In the genomic region with DNA sequence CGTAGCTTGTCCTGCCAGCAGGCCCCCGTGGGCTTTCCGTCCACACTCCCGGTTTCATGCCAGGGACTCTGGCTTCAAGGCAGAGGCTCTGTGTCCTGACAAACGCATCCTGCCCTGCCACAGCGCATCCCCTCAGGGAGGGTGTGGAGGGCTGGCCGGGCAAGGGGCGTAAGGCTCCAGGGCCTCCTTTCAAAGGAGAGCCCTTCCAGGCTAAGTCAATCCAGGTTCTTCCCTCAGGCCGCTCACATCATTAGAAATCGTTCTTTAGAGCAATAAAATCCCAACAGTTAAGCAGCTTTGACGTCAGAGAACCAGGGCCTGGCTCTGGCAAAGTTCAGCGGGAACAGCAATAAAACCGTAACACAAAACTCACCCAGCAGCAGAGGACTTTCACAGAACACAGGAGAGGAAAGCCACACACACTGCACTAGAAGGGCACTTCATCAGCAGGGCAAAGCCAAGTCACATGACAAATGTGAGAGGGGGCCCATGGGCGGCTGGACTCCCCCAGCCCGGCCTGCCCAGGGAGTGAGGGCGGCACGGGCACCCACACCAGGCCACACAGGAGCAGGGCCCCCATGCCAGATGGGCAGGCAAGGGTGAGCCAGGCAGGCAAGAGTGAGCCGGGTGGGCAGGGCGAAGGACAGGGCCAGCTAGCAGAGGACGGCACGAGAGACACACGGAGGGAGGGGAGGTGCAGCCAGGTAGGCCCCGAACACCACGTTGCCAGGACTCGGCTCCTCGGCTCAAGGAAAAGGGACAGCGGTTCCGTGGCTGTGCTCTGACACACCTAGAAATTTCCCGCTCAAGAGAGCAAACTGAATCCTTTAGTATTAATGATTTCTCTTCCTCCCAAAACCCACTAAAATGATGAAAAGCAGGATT, we compare ENCODE assay signal across 15 cellular contexts. TPM values are rescaled to one million over a fixed set of nuclear protein-coding genes. Genes with fewer than 3 reads are reported as not detected.
A peak's percentile ranks its signal among the peaks of the same experiment; 100 is the strongest.
DNase-seq lines count a peak whose midpoint lies in the region; ATAC-seq and TF ChIP-seq lines count a peak whose summit lies in the region.
"Had no signal": no experiment of that assay in that cellular context is flagged by ENCODE, and none has a peak within 500 bp of the region (broad histone marks: within the 10 kb centered on the region; RNA-seq: fewer than 3 reads in every experiment).

No MANE protein-coding gene starts in this region.

- H3K27ac Mint-ChIP-seq in HFFc6 = no peak overlapping the region
- H3K27ac Mint-ChIP-seq: activated CD8-positive, alpha-beta memory T cell treated with anti-CD3 and anti-CD28 coated beads, Interleukin-2, amount 10 ng/mL, durations not matched to agents 7 days and 5 days had no signal

- H3K4me1 Mint-ChIP-seq in HFFc6 (ENCODE audit: low read depth) = no peaks in the 10 kb centered on the region

- H3K27me3 ChIP-seq in IMR-90 (ENCODE audit: control insufficient read depth, insufficient read depth, low read length) (no peaks in the 10 kb centered on the region), mesenchymal stem cell (ENCODE audit: control insufficient read depth in 1 of 2, insufficient read depth in 1 of 2, low read length in 2 of 2) (no peaks in the 10 kb centered on the region), suprapubic skin (no peaks in the 10 kb centered on the region)

- BruUV-seq in IMR-90 (replicated peaks; lab: Mats Ljungman, UMichigan) = no TSS peak

- WGBS in IMR-90 (ENCODE audit: extremely low coverage in 2 of 2, insufficient read length in 1 of 2), 2 experiments = 90% methylated on average over 17 of the region's 29 CpGs; no CpG with 5 or more reads in 1 of the 2 experiments
- WGBS in mesenchymal stem cell = 72% methylated on average over 29 of the region's 29 CpGs
- WGBS in suprapubic skin = 78% methylated on average over 25 of the region's 29 CpGs

- H3K4me1 ChIP-seq in IMR-90 (ENCODE audit: control insufficient read depth, insufficient read depth, low read length) (peaks cover 4% of the 10 kb centered on the region), mesenchymal stem cell (ENCODE audit: control insufficient read depth, insufficient read depth, low read depth, low read length) (peaks cover 8% of the 10 kb centered on the region), suprapubic skin (peaks cover 13% of the 10 kb centered on the region)

- H2BK5ac ChIP-seq in IMR-90 (ENCODE audit: low read depth, low read length, poor library complexity, severe bottlenecking) = no peak overlapping the region
- no peak overlapping the region for H2BK5ac ChIP-seq in mesenchymal stem cell (ENCODE audit: low read depth, low read length, poor library complexity, severe bottlenecking)

- H3K4me3 Mint-ChIP-seq in HFFc6 = no peak overlapping the region
- H3K4me3 Mint-ChIP-seq: activated CD8-positive, alpha-beta memory T cell treated with anti-CD3 and anti-CD28 coated beads, Interleukin-2, amount 10 ng/mL, durations not matched to agents 7 days and 5 days had no signal

- H3K4me2 ChIP-seq in IMR-90 (ENCODE audit: low read depth, low read length) (no peak overlapping the region), mesenchymal stem cell (ENCODE audit: low read length, poor library complexity, severe bottlenecking) (no peak overlapping the region)

- H2BK12ac ChIP-seq in mesenchymal stem cell (ENCODE audit: low read length in 2 of 2) = no peak overlapping the region

- H3K9me3 ChIP-seq in IMR-90 (ENCODE audit: control insufficient read depth, insufficient read depth, low read length) (no peaks in the 10 kb centered on the region), mesenchymal stem cell (ENCODE audit: control insufficient read depth, low read length) (no peaks in the 10 kb centered on the region), suprapubic skin (no peaks in the 10 kb centered on the region)

- no peak overlapping the region for H4K5ac ChIP-seq in IMR-90 (ENCODE audit: low read depth, low read length)

- H2AK5ac ChIP-seq in IMR-90 (ENCODE audit: low read depth, low read length) (no peak overlapping the region), mesenchymal stem cell (ENCODE audit: low read length, severe bottlenecking) (no peak overlapping the region)

- peaks cover 16% of the 10 kb centered on the region; the same call in 1 of the 2 replicates for H4K20me1 ChIP-seq in IMR-90 (ENCODE audit: insufficient read depth, low read length)

- H2AK9ac ChIP-seq in IMR-90 (replicated peaks; ENCODE audit: low read depth, low read length, poor library complexity) = peak overlapping the region; percentile 5

- in situ Hi-C loops in IMR-90 (cut with MboI; ENCODE audit: low sequenced_read_pairs) = no loop called here

- CTCF ChIA-PET in IMR-90 (lab: Yijun Ruan, JAX) = no interaction called here

- H3K27ac ChIP-seq in IMR-90 (ENCODE audit: insufficient read depth, low read length) (no peak overlapping the region), mesenchymal stem cell (ENCODE audit: low read length, poor library complexity, severe bottlenecking) (no peak overlapping the region), suprapubic skin (peak overlapping the region; percentile 43)

- dilution Hi-C loops in IMR-90 (cut with HindIII; ENCODE audit: low sequenced_read_pairs, unreplicated experiment) = no loop called here

- peaks cover 18% of the 10 kb centered on the region for H3K9me1 ChIP-seq in IMR-90 (ENCODE audit: insufficient read depth, low read length)

- H2AFZ ChIP-seq in IMR-90 (replicated peaks; ENCODE audit: low read length, poor library complexity) = no peak overlapping the region
- no peak overlapping the region for H2AFZ ChIP-seq in mesenchymal stem cell (ENCODE audit: low read depth, low read length)

- H4K91ac ChIP-seq in IMR-90 (ENCODE audit: insufficient read depth, low read depth, low read length) (no peak overlapping the region), mesenchymal stem cell (ENCODE audit: low read length) (peak overlapping the region; percentile 40)

- H3K79me1 ChIP-seq in IMR-90 (ENCODE audit: low read depth in 1 of 2, low read length in 2 of 2) (peaks cover 34 to 63% of the 10 kb centered on the region in 2 experiments), mesenchymal stem cell (replicated peaks; ENCODE audit: low read length, poor library complexity, severe bottlenecking) (peaks cover 57% of the 10 kb centered on the region)

- H2BK120ac ChIP-seq in IMR-90 (ENCODE audit: low read depth, low read length) = no peak overlapping the region
- H2BK120ac ChIP-seq in mesenchymal stem cell (ENCODE audit: low read depth, low read length) = no peak overlapping the region

- DNase-seq in IMR-90 (no peak), epidermal melanocyte (ENCODE audit: insufficient read length, low spot score) (peak; percentile 51), mesenchymal stem cell (peak; percentile 47), suprapubic skin (ENCODE audit: low spot score in 2 of 2) (no peak), NOMO-1 (lab: John Stamatoyannopoulos, UW; ENCODE audit: unreplicated experiment in 2 of 2) (no peak), HFFc6 (no peak), GM19238 (ENCODE audit: insufficient read length, low spot score) (no peak)
- DNase-seq: activated CD8-positive, alpha-beta memory T cell treated with anti-CD3 and anti-CD28 coated beads, Interleukin-2, amount 10 ng/mL, durations not matched to agents 7 days and 5 days; dermis blood vessel endothelial cell; hippocampal formation; NCI-H2029; stimulated activated CD4-positive, alpha-beta T cell treated with anti-CD3 and anti-CD28 coated beads, Interleukin-15, amount 100 ng/mL, for 24 hours had no signal

- no peak overlapping the region for H2BK20ac ChIP-seq in IMR-90 (ENCODE audit: low read depth, low read length)

- H3K4ac ChIP-seq in IMR-90 (ENCODE audit: low read depth, low read length) (no peak overlapping the region), mesenchymal stem cell (ENCODE audit: low read depth in 1 of 2, low read length in 2 of 2) (no peak overlapping the region)

- H3K23ac ChIP-seq in IMR-90 (ENCODE audit: low read depth, low read length) (no peak overlapping the region), mesenchymal stem cell (ENCODE audit: low read length in 2 of 2) (no peak overlapping the region)

- H3K18ac ChIP-seq in IMR-90 (ENCODE audit: low read depth, low read length) (no peak overlapping the region), mesenchymal stem cell (ENCODE audit: low read depth in 1 of 2, low read length in 2 of 2) (no peak overlapping the region)

- H3K56ac ChIP-seq in IMR-90 (ENCODE audit: extremely low read depth, insufficient read depth, low read length) = no peak overlapping the region

- H2BK15ac ChIP-seq in IMR-90 (ENCODE audit: low read depth, low read length) (no peak overlapping the region), mesenchymal stem cell (ENCODE audit: low read depth, poor library complexity, severe bottlenecking) (no peak overlapping the region)

- TF ChIP-seq POLR2A in IMR-90 (IDR thresholded peaks at IDR 0.05; ENCODE audit: low read depth, low read length) = no peak
- no peak for TF ChIP-seq POLR2A in suprapubic skin (IDR thresholded peaks at IDR 0.05)

- H3K4me3 ChIP-seq in IMR-90 (ENCODE audit: insufficient read depth, low read depth, low read length) (no peak overlapping the region), mesenchymal stem cell (ENCODE audit: insufficient read depth in 1 of 2, low read depth in 1 of 2, low read length in 2 of 2) (no peak overlapping the region), suprapubic skin (no peak overlapping the region)
- H3K4me3 ChIP-seq: K562 had no signal

- H4K8ac ChIP-seq in IMR-90 (ENCODE audit: low read depth in 2 of 2, low read length in 2 of 2) (no peak overlapping the region), mesenchymal stem cell (ENCODE audit: low read length) (peak overlapping the region; percentile 53)

- H3K9me3 Mint-ChIP-seq in HFFc6 = no peaks in the 10 kb centered on the region

- TF ChIP-seq RAD21 in IMR-90 (IDR thresholded peaks at IDR 0.05; ENCODE audit: low read length) = no peak

- no peak for TF ChIP-seq EP300 in suprapubic skin (IDR thresholded peaks at IDR 0.05)

- POLR2A ChIA-PET in IMR-90 (lab: Charles Lee; ENCODE audit: unreplicated experiment) = no interaction called here

- peaks cover 30% of the 10 kb centered on the region for H3K36me3 ChIP-seq in IMR-90 (ENCODE audit: control insufficient read depth, insufficient read depth, low read length)
- H3K36me3 ChIP-seq in mesenchymal stem cell (ENCODE audit: control insufficient read depth in 1 of 2, insufficient read depth in 2 of 2, low read depth in 1 of 2, low read length in 2 of 2) = peaks cover 20 to 22% of the 10 kb centered on the region in 2 experiments
- H3K36me3 ChIP-seq in suprapubic skin = peaks cover 21% of the 10 kb centered on the region

- no peak for TF ChIP-seq CTCF in IMR-90 (conservative IDR thresholded peaks at IDR 0.05; ENCODE audit: low read depth, low read length)
- no peak for TF ChIP-seq CTCF in suprapubic skin (IDR thresholded peaks at IDR 0.05)
- no peak for TF ChIP-seq CTCF in HFFc6 (IDR thresholded peaks at IDR 0.05)

- ATAC-seq in IMR-90 (ENCODE audit: low read depth) = no peak
- ATAC-seq in GM18511 (IDR thresholded peaks at IDR 0.05; ENCODE audit: unreplicated experiment) = no peak
- ATAC-seq: activated CD8-positive, alpha-beta memory T cell treated with anti-CD3 and anti-CD28 coated beads, Interleukin-2, amount 10 ng/mL, durations not matched to agents 7 days and 5 days; HCT116; K562 had no signal

- no peak overlapping the region for H3K9ac ChIP-seq in IMR-90 (ENCODE audit: low read depth, low read length)
- no peak overlapping the region for H3K9ac ChIP-seq in mesenchymal stem cell (ENCODE audit: low read length)

- no peaks in the 10 kb centered on the region for H3K27me3 Mint-ChIP-seq in HFFc6 (ENCODE audit: insufficient read depth)
- H3K27me3 Mint-ChIP-seq: activated CD8-positive, alpha-beta memory T cell treated with anti-CD3 and anti-CD28 coated beads, Interleukin-2, amount 10 ng/mL, durations not matched to agents 7 days and 5 days had no signal

- intact Hi-C loops in IMR-90 (cut with micrococcal nuclease) = no loop called here

- H3K14ac ChIP-seq in IMR-90 (replicated peaks; ENCODE audit: low read depth, low read length) (no peak overlapping the region), mesenchymal stem cell (ENCODE audit: low read length in 2 of 2) (no peak overlapping the region)

- peaks cover 14% of the 10 kb centered on the region for H3K36me3 Mint-ChIP-seq in HFFc6 (ENCODE audit: low read depth)

RNA-seq across cellular contexts. Expression of a gene that starts 52.0 kb away (rescaled TPM):
- total RNA-seq in IMR-90 (2012; rRNA removed) (3.3 and 7.2 TPM in 2 replicates), suprapubic skin (100 to 1,000 TPM in 1 of 4 donors, 10 to 100 TPM in 3; 51.4 to 107 (median 70.8) TPM)
- 4.1 and 7.4 TPM in 2 replicates for polyA plus RNA-seq in IMR-90 (2012; rRNA removed)
- 1.3 and 7.1 TPM in 2 replicates for polyA plus RNA-seq in IMR-90 (2012; cell fraction: cytosol; rRNA removed)
- 24.5 and 34.9 TPM in 2 replicates for polyA plus RNA-seq in IMR-90 (2012; cell fraction: nucleus; rRNA removed; ENCODE audit: low replicate concordance)
- polyA plus RNA-seq in mesenchymal stem cell (2013, experiment 1 of 2) = 7.9 TPM
- polyA plus RNA-seq in mesenchymal stem cell (2013, experiment 2 of 2) = 8.8 TPM
- total RNA-seq in HFFc6 (2021; fragmentation: NEBNext Ultra II Directional; extraction: Animal tissue kit (Norgen Biotek cat#: 25700)) = 10 to 100 TPM in 3 of 6 experiments, 1 to 10 TPM in 3; 7.4 to 13.0 (median 9.5) TPM

Comparison
In these comparisons a context has a peak if more than half of its experiments do, and no peak if none do; other contexts are left out.
1. DNase-seq: peak in epidermal melanocyte (single experiment) and mesenchymal stem cell (single experiment); none in IMR-90 (single experiment), suprapubic skin (0 of 2), NOMO-1 (0 of 2), HFFc6 (single experiment) and GM19238 (single experiment).